In genomic region chr5:92391-93220, GRCh38 we compare ENCODE assay signal across 13 cellular contexts. TPM values are rescaled to one million over a fixed set of nuclear protein-coding genes. Genes with fewer than 3 reads are reported as not detected.
DNase-seq lines count a peak whose midpoint lies in the region; ATAC-seq and TF ChIP-seq lines count a peak whose summit lies in the region.
"Had no signal": no experiment of that assay in that cellular context is flagged by ENCODE, and none has a peak within 500 bp of the region (broad histone marks: within the 10 kb centered on the region; RNA-seq: fewer than 3 reads in every experiment).

No MANE protein-coding gene starts in this region.

- peak; percentile 40 for DNase-seq in NCI-H146 (lab: John Stamatoyannopoulos, UW)
- DNase-seq in NCI-H146 treated with DMSO at 0.1 percent for 48 hours (lab: John Stamatoyannopoulos, UW; ENCODE audit: unreplicated experiment) = no peak
- peak; percentile 24 for DNase-seq in NCI-H2171 (lab: John Stamatoyannopoulos, UW)
- DNase-seq in fibroblast of peridontal ligament (ENCODE audit: extremely low read depth) = peak; percentile 3
- no peak for DNase-seq in prostate gland (ENCODE audit: low spot score)
- DNase-seq in H4 (ENCODE audit: low spot score) = no peak
- no peak for DNase-seq in COR-L47 (lab: John Stamatoyannopoulos, UW)
- DNase-seq: activated T-cell treated with anti-CD3 and anti-CD28 coated beads for 4 hours; NCI-H2029; stimulated activated naive CD8-positive, alpha-beta T cell treated with anti-CD3 and anti-CD28 coated beads, Interleukin-15, amount 100 ng/mL, for 72 hours had no signal

- intact Hi-C loops in prostate gland (cut with DNase I) = no loop called here

- TF ChIP-seq POLR2A in prostate gland (IDR thresholded peaks at IDR 0.05) = no peak

- peak overlapping the region; percentile 43 to 57 for H3K4me3 ChIP-seq in prostate gland

- TF ChIP-seq CTCF in prostate gland (IDR thresholded peaks at IDR 0.05) = no peak

- no peaks in the 10 kb centered on the region for H3K4me1 ChIP-seq in prostate gland (replicated peaks)

- H3K36me3 ChIP-seq in prostate gland = no peaks in the 10 kb centered on the region
- H3K36me3 ChIP-seq: ovary had no signal

- no peak for ATAC-seq in HG03045 (IDR thresholded peaks at IDR 0.05; ENCODE audit: unreplicated experiment)

- no peak overlapping the region for H3K27ac ChIP-seq in prostate gland
- H3K27ac ChIP-seq: ovary had no signal

- no peaks in the 10 kb centered on the region for H3K27me3 ChIP-seq in prostate gland (replicated peaks; ENCODE audit: insufficient read depth)
- H3K27me3 ChIP-seq: ovary had no signal

- 12% methylated on average over 16 of the region's 38 CpGs for WGBS in prostate gland

- no peaks in the 10 kb centered on the region for H3K9me3 ChIP-seq in prostate gland
- H3K9me3 ChIP-seq: ovary had no signal

RNA-seq across cellular contexts. Expression of gene PLEKHG4B, which starts 0.6 kb away (rescaled TPM):
- total RNA-seq in prostate gland = 10 to 100 TPM in 1 of 2 donors, 1 to 10 TPM in 1; 8.9 to 14.4 TPM
- total RNA-seq in H4 (2014; rRNA removed; shearing (Covaris generic)) = 7.3 and 13.1 TPM in 2 replicates
- total RNA-seq: bronchial epithelial cell had no signal

Comparison
In these comparisons a context has a peak if more than half of its experiments do, and no peak if none do; other contexts are left out.
1. DNase-seq: peak in NCI-H146 (single experiment), NCI-H2171 (single experiment) and fibroblast of peridontal ligament (single experiment); none in NCI-H146 treated with DMSO at 0.1 percent for 48 hours (single experiment), prostate gland (single experiment), H4 (single experiment) and COR-L47 (single experiment).